Comparison of ENCODE assay signal across 1 cellular context in genomic region chr17:66459811-66460270, GRCh38.
TF ChIP-seq lines count a peak whose summit lies in the region.

No MANE protein-coding gene starts in this region.

TF ChIP-seq in HepG2, 621 proteins besides CTCF, POLR2A, EP300 and RAD21 (continued from another document and continues in another):
- TF ChIP-seq FUBP1 (CRISPR knock-in tag; IDR thresholded peaks at IDR 0.05; ENCODE audit: borderline replicate concordance) (no peak), ZNF260 (CRISPR knock-in tag; IDR thresholded peaks at IDR 0.05; ENCODE audit: borderline replicate concordance, low read depth) (no peak), HMG20A (CRISPR knock-in tag; IDR thresholded peaks at IDR 0.05; ENCODE audit: borderline replicate concordance) (peak; percentile 88), ZNF510 (CRISPR knock-in tag; IDR thresholded peaks at IDR 0.05; ENCODE audit: low read depth) (no peak; the same call in 1 of the 2 replicates), ZNF710 (CRISPR knock-in tag; IDR thresholded peaks at IDR 0.05; ENCODE audit: borderline replicate concordance) (peak; percentile 78), KLF16 (CRISPR knock-in tag; IDR thresholded peaks at IDR 0.05) (peak in 1 of 2 experiments; percentile 94; a peak in 2 of 4 replicates), ZNF496 (CRISPR knock-in tag; IDR thresholded peaks at IDR 0.05; ENCODE audit: insufficient replicate concordance) (no peak), SMAD1 (CRISPR knock-in tag; IDR thresholded peaks at IDR 0.05; ENCODE audit: borderline replicate concordance, low read depth) (no peak), ZNF136 (CRISPR knock-in tag; IDR thresholded peaks at IDR 0.05; ENCODE audit: low read depth) (0 out of 2 replicates have a peak, but pooled peaks have one; percentile 70), MAX (IDR thresholded peaks at IDR 0.05) (peak; percentile 87), ZNF609 (CRISPR knock-in tag; IDR thresholded peaks at IDR 0.05; ENCODE audit: borderline replicate concordance) (peak; percentile 31; the same call in 1 of the 2 replicates), ELK4 (CRISPR knock-in tag; IDR thresholded peaks at IDR 0.05; ENCODE audit: borderline replicate concordance) (no peak), ZC3H13 (CRISPR knock-in tag; IDR thresholded peaks at IDR 0.05) (no peak), ZSCAN21 (CRISPR knock-in tag; IDR thresholded peaks at IDR 0.05; ENCODE audit: borderline replicate concordance) (no peak), ZNF878 (CRISPR knock-in tag; IDR thresholded peaks at IDR 0.05) (peak; percentile 75; the same call in 1 of the 2 replicates), TBP (CRISPR knock-in tag; IDR thresholded peaks at IDR 0.05) (0 out of 2 replicates have a peak, but pooled peaks have one; percentile 51), ZNF333 (CRISPR knock-in tag; IDR thresholded peaks at IDR 0.05; ENCODE audit: borderline replicate concordance) (no peak), ADNP (CRISPR knock-in tag; IDR thresholded peaks at IDR 0.05) (no peak), KDM3A (CRISPR knock-in tag; IDR thresholded peaks at IDR 0.05; ENCODE audit: low read depth) (no peak), FOXP1 (IDR thresholded peaks at IDR 0.05) (no peak), FOXP1 (CRISPR knock-in tag; IDR thresholded peaks at IDR 0.05) (peak; percentile 81), PAX8 (CRISPR knock-in tag; IDR thresholded peaks at IDR 0.05; ENCODE audit: borderline replicate concordance) (no peak), FOXO4 (CRISPR knock-in tag; conservative IDR thresholded peaks at IDR 0.05) (no peak), LRRFIP1 (CRISPR knock-in tag; conservative IDR thresholded peaks at IDR 0.05) (no peak), DRAP1 (CRISPR knock-in tag; IDR thresholded peaks at IDR 0.05) (no peak), ZSCAN31 (CRISPR knock-in tag; IDR thresholded peaks at IDR 0.05; ENCODE audit: low read depth) (no peak), ZFP37 (CRISPR knock-in tag; IDR thresholded peaks at IDR 0.05; ENCODE audit: borderline replicate concordance) (0 out of 2 replicates have a peak, but pooled peaks have one; percentile 40), RXRB (CRISPR knock-in tag; IDR thresholded peaks at IDR 0.05; ENCODE audit: borderline replicate concordance) (peak; percentile 90), DDIT3 (CRISPR knock-in tag; IDR thresholded peaks at IDR 0.05) (no peak), ZFAT (CRISPR knock-in tag; conservative IDR thresholded peaks at IDR 0.05) (no peak), RERE (CRISPR knock-in tag; IDR thresholded peaks at IDR 0.05; ENCODE audit: low read depth) (peak; percentile 35), SRY (CRISPR knock-in tag; IDR thresholded peaks at IDR 0.05) (no peak), RBFOX2 (IDR thresholded peaks at IDR 0.05; ENCODE audit: low read depth, low read length) (no peak), ZNF570 (CRISPR knock-in tag; IDR thresholded peaks at IDR 0.05; ENCODE audit: borderline replicate concordance) (no peak)
